ENCODE assay signal across 8 cellular contexts in genomic region chr19:54179921-54180452, GRCh38. TPM values are rescaled to one million over a fixed set of nuclear protein-coding genes. Genes with fewer than 3 reads are reported as not detected.
DNase-seq lines count a peak whose midpoint lies in the region; ATAC-seq and TF ChIP-seq lines count a peak whose summit lies in the region.

No MANE protein-coding gene starts in this region.

- H3K79me2 ChIP-seq in Karpas-422 (ENCODE audit: low read length): no peaks in the 10 kb centered on the region

- peak; percentile 34 for TF ChIP-seq CTCF in AG04449 (IDR thresholded peaks at IDR 0.05; ENCODE audit: insufficient read depth, low read length, missing control alignments)
- TF ChIP-seq CTCF in mesothelial cell of epicardium (IDR thresholded peaks at IDR 0.05; ENCODE audit: unreplicated experiment): no peak

- H3K9me2 ChIP-seq in Karpas-422 (replicated peaks; ENCODE audit: insufficient read depth, low read length): no peaks in the 10 kb centered on the region

- H3K27me3 ChIP-seq in Karpas-422 (ENCODE audit: low read length): no peaks in the 10 kb centered on the region
- no peaks in the 10 kb centered on the region for H3K27me3 ChIP-seq in effector memory CD4-positive, alpha-beta T cell (replicated peaks; ENCODE audit: control insufficient read depth, insufficient read depth, low read length, poor library complexity, severe bottlenecking)

- POLR2A ChIA-PET in AG04449 (lab: Yijun Ruan, JAX): interaction anchor here (0.8 kb wide), 1 partner anchor 29 kb away, joined by 3 read pairs; no protein-coding TSS in a partner anchor

- ATAC-seq in HG02840 (IDR thresholded peaks at IDR 0.05; ENCODE audit: low FRiP score, unreplicated experiment): no peak

- no peak overlapping the region for H3K27ac ChIP-seq in Karpas-422 (ENCODE audit: low read length)
- no peak overlapping the region for H3K27ac ChIP-seq in effector memory CD4-positive, alpha-beta T cell (ENCODE audit: insufficient read depth, low read length, poor library complexity, severe bottlenecking)

- H3K27me3 Mint-ChIP-seq in mesothelial cell of epicardium (ENCODE audit: low read depth): no peaks in the 10 kb centered on the region

- H3K27ac Mint-ChIP-seq in mesothelial cell of epicardium: no peak overlapping the region

- no peaks in the 10 kb centered on the region for H3K9me3 ChIP-seq in Karpas-422 (ENCODE audit: low read length)
- no peaks in the 10 kb centered on the region for H3K9me3 ChIP-seq in effector memory CD4-positive, alpha-beta T cell (ENCODE audit: control insufficient read depth, low read length)

- no peak overlapping the region for H3K9ac ChIP-seq in Karpas-422 (ENCODE audit: low read length)

- peaks cover 17% of the 10 kb centered on the region for H3K36me3 ChIP-seq in Karpas-422 (ENCODE audit: insufficient read depth, low read length)
- peaks cover 13% of the 10 kb centered on the region for H3K36me3 ChIP-seq in effector memory CD4-positive, alpha-beta T cell (ENCODE audit: control insufficient read depth, insufficient read depth, low read length)

- no peaks in the 10 kb centered on the region for H3K9me3 Mint-ChIP-seq in mesothelial cell of epicardium

- CTCF ChIA-PET in AG04449 (lab: Yijun Ruan, JAX): interaction anchor here (1.4 to 1.9 kb wide), 2 partner anchors 9 to 11 kb away, joined by 3 to 7 read pairs; partner anchors contain the start of gene MBOAT7

- no peak overlapping the region for H3K4me3 Mint-ChIP-seq in mesothelial cell of epicardium

- H4K20me1 ChIP-seq in Karpas-422 (ENCODE audit: insufficient read depth, low read depth, low read length): peaks cover 12% of the 10 kb centered on the region

- no peaks in the 10 kb centered on the region for H3K4me1 Mint-ChIP-seq in mesothelial cell of epicardium

- H3K36me3 Mint-ChIP-seq in mesothelial cell of epicardium: peaks cover 25% of the 10 kb centered on the region

- no peak overlapping the region for H2AFZ ChIP-seq in Karpas-422 (ENCODE audit: low read length)

- H3K4me1 ChIP-seq in Karpas-422 (ENCODE audit: low read length): peaks cover 17% of the 10 kb centered on the region
- no peaks in the 10 kb centered on the region for H3K4me1 ChIP-seq in effector memory CD4-positive, alpha-beta T cell (ENCODE audit: control insufficient read depth, insufficient read depth, low read length, poor library complexity, severe bottlenecking)

- DNase-seq in AG04449 (ENCODE audit: low read depth, low spot score): no peak
- peak; percentile 87 for DNase-seq in Karpas-422
- peak in 47 of 58 donors; percentile 9 to 81 (median 45) for DNase-seq in anterior cingulate cortex (lab: John Stamatoyannopoulos, UW)
- DNase-seq in islet precursor cell: peak; percentile 94
- no peak for DNase-seq in 8988T
- DNase-seq in effector memory CD4-positive, alpha-beta T cell: no peak
- DNase-seq in mesothelial cell of epicardium (ENCODE audit: low spot score in 2 of 2, unreplicated experiment in 2 of 2): no peak

- H3K4me3 ChIP-seq in AG04449 (ENCODE audit: low read depth, low read length) (no peak overlapping the region), Karpas-422 (ENCODE audit: low read length) (no peak overlapping the region)
- H3K4me3 ChIP-seq in effector memory CD4-positive, alpha-beta T cell (ENCODE audit: insufficient read depth, low read depth, low read length, poor library complexity, severe bottlenecking): no peak overlapping the region

- no peak overlapping the region for H3K4me2 ChIP-seq in Karpas-422 (ENCODE audit: low read depth, low read length, poor library complexity, severe bottlenecking)

RNA-seq across cellular contexts. Expression of gene TMC4, which starts 7.0 kb away (rescaled TPM):
- 6.2 TPM in 1 of 2 replicates, not detected in the other for total RNA-seq in Karpas-422 (2014; rRNA removed; shearing (Covaris generic); ENCODE audit: low replicate concordance)
- total RNA-seq in mesothelial cell of epicardium: 57.6 to 69.5 TPM (median 63.5 TPM) in 3 replicates

RNA-seq across cellular contexts. Expression of gene MBOAT7, which starts 9.4 kb away (rescaled TPM):
- total RNA-seq in Karpas-422 (2014; rRNA removed; shearing (Covaris generic); ENCODE audit: low replicate concordance): 85.6 and 90.0 TPM in 2 replicates
- total RNA-seq in mesothelial cell of epicardium: 102 to 113 TPM (median 110 TPM) in 3 replicates

RNA-seq across cellular contexts. Expression of gene TSEN34, which starts 11.1 kb away (rescaled TPM):
- total RNA-seq in Karpas-422 (2014; rRNA removed; shearing (Covaris generic); ENCODE audit: low replicate concordance): 28.1 and 39.8 TPM in 2 replicates
- total RNA-seq in mesothelial cell of epicardium: 43.9 to 50.1 TPM (median 47.5 TPM) in 3 replicates

RNA-seq across cellular contexts. Expression of gene LENG1, which starts 20.5 kb away (rescaled TPM):
- 1.6 and 14.0 TPM in 2 replicates for total RNA-seq in Karpas-422 (2014; rRNA removed; shearing (Covaris generic); ENCODE audit: low replicate concordance)
- total RNA-seq in mesothelial cell of epicardium: 5.7 to 6.4 TPM (median 5.8 TPM) in 3 replicates

RNA-seq across cellular contexts. Expression of gene RPS9, which starts 20.7 kb away (rescaled TPM):
- 3,304 and 6,295 TPM in 2 replicates for total RNA-seq in Karpas-422 (2014; rRNA removed; shearing (Covaris generic); ENCODE audit: low replicate concordance)
- 1,211 to 1,274 TPM (median 1,263 TPM) in 3 replicates for total RNA-seq in mesothelial cell of epicardium

Comparison
In these comparisons a context has a peak if more than half of its experiments do, and no peak if none do; other contexts are left out.
1. DNase-seq: peak in Karpas-422 (single experiment), anterior cingulate cortex (47 of 58) and islet precursor cell (single experiment); none in AG04449 (single experiment), 8988T (single experiment), effector memory CD4-positive, alpha-beta T cell (0 of 3) and mesothelial cell of epicardium (0 of 2).